2 cellular contexts compared by ENCODE assay signal in genomic region chr19:7928741-7929701, GRCh38.
A peak's percentile ranks its signal among the peaks of the same experiment; 100 is the strongest.
TF ChIP-seq lines count a peak whose summit lies in the region.

No MANE protein-coding gene starts in this region.

TF ChIP-seq in IMR-90, 13 proteins besides CTCF, POLR2A, EP300 and RAD21:
- peak; percentile 52; the same call in 1 of the 2 replicates for TF ChIP-seq FOS (IDR thresholded peaks at IDR 0.05; ENCODE audit: low read depth, low read length)
- TF ChIP-seq CEBPB (IDR thresholded peaks at IDR 0.05; ENCODE audit: low read depth, low read length) = peak; percentile 80
- no peak for TF ChIP-seq MXI1 (IDR thresholded peaks at IDR 0.05; ENCODE audit: borderline replicate concordance, low read depth, low read length)

TF ChIP-seq in liver, 16 proteins besides CTCF, POLR2A, EP300 and RAD21:
- no peak for TF ChIP-seq TAF1 (conservative IDR thresholded peaks at IDR 0.05)
- TF ChIP-seq HNF4A (conservative IDR thresholded peaks at IDR 0.05) = no peak
- TF ChIP-seq REST (IDR thresholded peaks at IDR 0.05) = no peak
- no peak for TF ChIP-seq EGR1 (IDR thresholded peaks at IDR 0.05; ENCODE audit: low read depth in 2 of 2)
- no peak for TF ChIP-seq YY1 (IDR thresholded peaks at IDR 0.05)
- no peak for TF ChIP-seq ATF3 (IDR thresholded peaks at IDR 0.05)
TF ChIP-seq in liver: peak in this region for 0.
